ENCODE assay signal across 12 cellular contexts in genomic region chr2:177465400-177466138, GRCh38.
DNase-seq lines count a peak whose midpoint lies in the region; TF ChIP-seq lines count a peak whose summit lies in the region.
"Had no signal": no experiment of that assay in that cellular context is flagged by ENCODE, and none has a peak within 500 bp of the region (broad histone marks: within the 10 kb centered on the region; RNA-seq: fewer than 3 reads in every experiment).

No MANE protein-coding gene starts in this region.

- H3K4me3 ChIP-seq in BE2C (ENCODE audit: low read depth, low read length): no peak overlapping the region
- no peak overlapping the region for H3K4me3 ChIP-seq in HEK293 (ENCODE audit: low read depth, low read length)
- H3K4me3 ChIP-seq in neuronal stem cell (ENCODE audit: low read length in 2 of 2): no peak overlapping the region
- H3K4me3 ChIP-seq in adrenal gland: no peak overlapping the region

- H3K4me3 Mint-ChIP-seq in endothelial cell (ENCODE audit: unreplicated experiment): peak overlapping the region; percentile 51
- H3K4me3 Mint-ChIP-seq: B cell; CD4-positive, alpha-beta memory T cell had no signal

- H3K9me3 ChIP-seq in BE2C (no peaks in the 10 kb centered on the region), HEK293 (ENCODE audit: control insufficient read depth, insufficient read depth, low read depth, low read length) (no peaks in the 10 kb centered on the region), neuronal stem cell (replicated peaks in 1 of 2; ENCODE audit: control insufficient read depth in 2 of 2, insufficient read depth in 1 of 2, low read depth in 1 of 2, low read length in 2 of 2) (peaks cover 6 to 12% of the 10 kb centered on the region in 2 donors), adrenal gland (replicated peaks in 1 of 3) (no peaks in the 10 kb centered on the region)

- H3K27me3 ChIP-seq in BE2C (no peaks in the 10 kb centered on the region), neuronal stem cell (ENCODE audit: control insufficient read depth in 3 of 3, insufficient read depth in 3 of 3, low read depth in 1 of 3, low read length in 3 of 3) (no peaks in the 10 kb centered on the region), adrenal gland (no peaks in the 10 kb centered on the region)

- no peak for TF ChIP-seq POLR2A in adrenal gland (IDR thresholded peaks at IDR 0.05)

- no peak overlapping the region for H2BK120ac ChIP-seq in neuronal stem cell (ENCODE audit: low read depth, low read length)

- no peaks in the 10 kb centered on the region for H3K79me1 ChIP-seq in neuronal stem cell (ENCODE audit: low read depth, low read length)

- H3K9me3 Mint-ChIP-seq in endothelial cell (ENCODE audit: unreplicated experiment): no peaks in the 10 kb centered on the region

- intact Hi-C loops in adrenal gland (cut with DNase I): no loop called here

- H2BK5ac ChIP-seq in neuronal stem cell (ENCODE audit: low read length): no peak overlapping the region

- no peak overlapping the region for H4K8ac ChIP-seq in neuronal stem cell (ENCODE audit: low read depth, low read length)

- H3K4me1 ChIP-seq in BE2C: no peaks in the 10 kb centered on the region
- no peaks in the 10 kb centered on the region for H3K4me1 ChIP-seq in HEK293 (ENCODE audit: control insufficient read depth, insufficient read depth, low read length)
- no peaks in the 10 kb centered on the region for H3K4me1 ChIP-seq in neuronal stem cell (ENCODE audit: control insufficient read depth in 2 of 2, insufficient read depth in 1 of 2, low read depth in 1 of 2, low read length in 2 of 2)
- no peaks in the 10 kb centered on the region for H3K4me1 ChIP-seq in adrenal gland (replicated peaks in 1 of 2)

- no peak overlapping the region for H2AK5ac ChIP-seq in neuronal stem cell (ENCODE audit: low read depth, low read length)

- peak overlapping the region; percentile 31 for H3K14ac ChIP-seq in neuronal stem cell (ENCODE audit: low read length)

- H2BK15ac ChIP-seq in neuronal stem cell (ENCODE audit: low read length): no peak overlapping the region

- no peak overlapping the region for H3K27ac Mint-ChIP-seq in endothelial cell (ENCODE audit: unreplicated experiment)
- H3K27ac Mint-ChIP-seq: B cell; CD4-positive, alpha-beta memory T cell had no signal

- CTCF ChIA-PET in HEK293 (lab: Yijun Ruan, JAX): no interaction called here

- no peaks in the 10 kb centered on the region for H3K36me3 ChIP-seq in BE2C
- peaks cover 4 to 37% of the 10 kb centered on the region in 2 experiments; a peak in 2 of 3 replicates for H3K36me3 ChIP-seq in HEK293 (ENCODE audit: control insufficient read depth in 2 of 2, insufficient read depth in 1 of 2, low read length in 2 of 2)
- peaks cover 16 to 42% of the 10 kb centered on the region in 2 donors for H3K36me3 ChIP-seq in neuronal stem cell (replicated peaks in 1 of 2; ENCODE audit: control insufficient read depth in 2 of 2, insufficient read depth in 2 of 2, low read length in 2 of 2)
- H3K36me3 ChIP-seq in adrenal gland (replicated peaks in 1 of 2): peaks cover 0 to 3% of the 10 kb centered on the region in 2 donors

- TF ChIP-seq CTCF in BE2C (IDR thresholded peaks at IDR 0.05; ENCODE audit: low read depth, low read length) (no peak), HEK293 (tag by site-specific recombination; IDR thresholded peaks at IDR 0.05) (no peak), endothelial cell (IDR thresholded peaks at IDR 0.05; ENCODE audit: unreplicated experiment) (no peak), adrenal gland (IDR thresholded peaks at IDR 0.05) (no peak)

- H3K4me1 Mint-ChIP-seq in endothelial cell (ENCODE audit: unreplicated experiment): no peaks in the 10 kb centered on the region
- H3K4me1 Mint-ChIP-seq: B cell had no signal

- H3K27ac ChIP-seq in HEK293 (ENCODE audit: extremely low read depth, low read depth, low read length) (no peak overlapping the region), neuronal stem cell (replicated peaks; ENCODE audit: low read length) (no peak overlapping the region), adrenal gland (no peak overlapping the region)
- H3K27ac ChIP-seq: C4-2B had no signal

- no peak overlapping the region for H2BK12ac ChIP-seq in neuronal stem cell (ENCODE audit: low read length)

- no peaks in the 10 kb centered on the region for H3K27me3 Mint-ChIP-seq in endothelial cell (ENCODE audit: unreplicated experiment)
- H3K27me3 Mint-ChIP-seq: B cell; CD4-positive, alpha-beta memory T cell had no signal

- no peak overlapping the region for H4K91ac ChIP-seq in neuronal stem cell (ENCODE audit: low read depth, low read length, poor library complexity)

- no peak overlapping the region for H3K4me2 ChIP-seq in neuronal stem cell (ENCODE audit: insufficient read depth, low read length, poor library complexity, severe bottlenecking)

- peaks cover 26% of the 10 kb centered on the region for H3K36me3 Mint-ChIP-seq in endothelial cell (ENCODE audit: low read depth, unreplicated experiment)

- H3K4ac ChIP-seq in neuronal stem cell (ENCODE audit: low read length): no peak overlapping the region

- DNase-seq in BE2C (peak; percentile 3), endothelial cell (ENCODE audit: low spot score) (no peak), neuronal stem cell (ENCODE audit: low spot score) (no peak), NCI-H1930 (lab: John Stamatoyannopoulos, UW) (no peak), adrenal gland (no peak), DMS79 (lab: John Stamatoyannopoulos, UW) (no peak)
- DNase-seq: CD4-positive, alpha-beta memory T cell; GF-D8; IMR-90 had no signal

- no CpG with 5 or more reads among the region's 14 CpGs for WGBS in neuronal stem cell (ENCODE audit: extremely low coverage in 2 of 2, insufficient read length in 2 of 2, insufficient replicate concordance in 1 of 2), 2 donors
- 96 to 100% (median 97%) methylated on average over 12 to 14 of the region's 14 CpGs for WGBS in adrenal gland, 4 donors

- POLR2A ChIA-PET in HEK293 (lab: Yijun Ruan, JAX): no interaction called here

- no peak overlapping the region for H3K9ac ChIP-seq in neuronal stem cell (ENCODE audit: low read depth, low read length, poor library complexity)

- H3K18ac ChIP-seq in neuronal stem cell (ENCODE audit: low read length): peak overlapping the region; percentile 65

- H2AFZ ChIP-seq in neuronal stem cell (ENCODE audit: low read length): no peak overlapping the region

- no peak overlapping the region for H3K23ac ChIP-seq in neuronal stem cell (ENCODE audit: low read depth, low read length, poor library complexity)

TF ChIP-seq in HEK293, 187 proteins besides CTCF, POLR2A, EP300 and RAD21:
- TF ChIP-seq SETDB1 (IDR thresholded peaks at IDR 0.05; ENCODE audit: insufficient read length, low read length) (peak; percentile 24), PRDM6 (tag by site-specific recombination; IDR thresholded peaks at IDR 0.05) (no peak), ZNF473 (tag by site-specific recombination; IDR thresholded peaks at IDR 0.05) (no peak), ZSCAN23 (tag by site-specific recombination; IDR thresholded peaks at IDR 0.05) (no peak)
TF ChIP-seq in HEK293: peak in this region for 1.
